ENCODE assay signal across 1 cellular context in the genomic region with DNA sequence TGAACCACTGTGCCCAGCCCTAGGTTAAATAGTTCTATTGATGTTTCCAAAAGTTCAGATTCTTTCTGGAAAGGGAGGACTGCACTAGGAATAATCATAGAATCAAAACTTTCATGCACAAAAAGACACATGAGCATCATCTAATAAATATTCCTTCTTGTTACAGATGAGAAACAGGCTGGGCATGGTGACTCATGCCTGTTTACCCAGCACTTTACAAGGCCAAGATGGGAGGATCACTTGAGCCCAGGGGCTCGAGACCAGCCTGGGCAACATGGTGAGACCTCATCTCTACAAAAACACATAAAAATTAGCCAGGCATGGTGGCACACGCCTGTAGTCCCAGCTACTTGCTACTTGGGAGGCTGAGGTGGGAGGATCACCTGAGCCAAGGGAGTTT.
TF ChIP-seq lines count a peak whose summit lies in the region.

No MANE protein-coding gene starts in this region.

TF ChIP-seq in SK-N-SH, 30 proteins besides CTCF, POLR2A, EP300 and RAD21:
- TF ChIP-seq, protein P1, sequence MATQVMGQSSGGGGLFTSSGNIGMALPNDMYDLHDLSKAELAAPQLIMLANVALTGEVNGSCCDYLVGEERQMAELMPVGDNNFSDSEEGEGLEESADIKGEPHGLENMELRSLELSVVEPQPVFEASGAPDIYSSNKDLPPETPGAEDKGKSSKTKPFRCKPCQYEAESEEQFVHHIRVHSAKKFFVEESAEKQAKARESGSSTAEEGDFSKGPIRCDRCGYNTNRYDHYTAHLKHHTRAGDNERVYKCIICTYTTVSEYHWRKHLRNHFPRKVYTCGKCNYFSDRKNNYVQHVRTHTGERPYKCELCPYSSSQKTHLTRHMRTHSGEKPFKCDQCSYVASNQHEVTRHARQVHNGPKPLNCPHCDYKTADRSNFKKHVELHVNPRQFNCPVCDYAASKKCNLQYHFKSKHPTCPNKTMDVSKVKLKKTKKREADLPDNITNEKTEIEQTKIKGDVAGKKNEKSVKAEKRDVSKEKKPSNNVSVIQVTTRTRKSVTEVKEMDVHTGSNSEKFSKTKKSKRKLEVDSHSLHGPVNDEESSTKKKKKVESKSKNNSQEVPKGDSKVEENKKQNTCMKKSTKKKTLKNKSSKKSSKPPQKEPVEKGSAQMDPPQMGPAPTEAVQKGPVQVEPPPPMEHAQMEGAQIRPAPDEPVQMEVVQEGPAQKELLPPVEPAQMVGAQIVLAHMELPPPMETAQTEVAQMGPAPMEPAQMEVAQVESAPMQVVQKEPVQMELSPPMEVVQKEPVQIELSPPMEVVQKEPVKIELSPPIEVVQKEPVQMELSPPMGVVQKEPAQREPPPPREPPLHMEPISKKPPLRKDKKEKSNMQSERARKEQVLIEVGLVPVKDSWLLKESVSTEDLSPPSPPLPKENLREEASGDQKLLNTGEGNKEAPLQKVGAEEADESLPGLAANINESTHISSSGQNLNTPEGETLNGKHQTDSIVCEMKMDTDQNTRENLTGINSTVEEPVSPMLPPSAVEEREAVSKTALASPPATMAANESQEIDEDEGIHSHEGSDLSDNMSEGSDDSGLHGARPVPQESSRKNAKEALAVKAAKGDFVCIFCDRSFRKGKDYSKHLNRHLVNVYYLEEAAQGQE (IDR thresholded peaks at IDR 0.05; ENCODE audit: low read depth, low read length) = no peak
TF ChIP-seq in SK-N-SH: peak in this region for 0.
